18 cellular contexts compared by ENCODE assay signal in genomic region chr17:42853968-42854790, GRCh38. TPM values are rescaled to one million over a fixed set of nuclear protein-coding genes. Genes with fewer than 3 reads are reported as not detected.
DNase-seq lines count a peak whose midpoint lies in the region; ATAC-seq and TF ChIP-seq lines count a peak whose summit lies in the region.
"Had no signal": no experiment of that assay in that cellular context is flagged by ENCODE, and none has a peak within 500 bp of the region (broad histone marks: within the 10 kb centered on the region; RNA-seq: fewer than 3 reads in every experiment).

No MANE protein-coding gene starts in this region.

- H3K4me3 ChIP-seq in coronary artery (peak overlapping the region; percentile 72), lower lobe of right lung (peak overlapping the region; percentile 52), tibial artery (peak overlapping the region; percentile 62 to 72)
- H3K4me3 ChIP-seq in CD4-positive, alpha-beta memory T cell (ENCODE audit: low read length in 2 of 2) = no peak overlapping the region
- H3K4me3 ChIP-seq: K562 had no signal

- H3K27me3 Mint-ChIP-seq in CD4-positive, alpha-beta memory T cell = peaks cover 4 to 5% of the 10 kb centered on the region in 2 donors

- no peak overlapping the region for H3K4me3 Mint-ChIP-seq in CD4-positive, alpha-beta memory T cell
- H3K4me3 Mint-ChIP-seq: natural killer cell had no signal

- H3K4me1 ChIP-seq in lower lobe of right lung (peaks cover 31% of the 10 kb centered on the region), tibial artery (peaks cover 0 to 68% (median 24%) of the 10 kb centered on the region in 4 donors)
- no peaks in the 10 kb centered on the region for H3K4me1 ChIP-seq in CD4-positive, alpha-beta memory T cell (ENCODE audit: insufficient read depth, low read length)

- ATAC-seq in lower lobe of right lung = no peak
- ATAC-seq: K562, natural killer cell, Panc1 had no signal

- H3K4me1 Mint-ChIP-seq in CD4-positive, alpha-beta memory T cell = no peaks in the 10 kb centered on the region
- H3K4me1 Mint-ChIP-seq: natural killer cell had no signal

- H3K27ac Mint-ChIP-seq in CD4-positive, alpha-beta memory T cell = peak overlapping the region in 1 of 7 donors; percentile 80
- H3K27ac Mint-ChIP-seq: natural killer cell, progenitor cell of endocrine pancreas had no signal

- H3K36me3 Mint-ChIP-seq in CD4-positive, alpha-beta memory T cell = no peaks in the 10 kb centered on the region
- H3K36me3 Mint-ChIP-seq: natural killer cell had no signal

- POLR2A ChIA-PET in CD4-positive, alpha-beta memory T cell (lab: Charles Lee; ENCODE audit: partially characterized antibody) = interaction anchor here (0.6 kb wide), 1 partner anchor 8 kb away, joined by 3 read pairs; no protein-coding TSS in a partner anchor

- H3K36me3 ChIP-seq in lower lobe of right lung = no peaks in the 10 kb centered on the region
- H3K36me3 ChIP-seq in tibial artery = peaks cover 12 to 22% (median 14%) of the 10 kb centered on the region in 3 donors
- no peaks in the 10 kb centered on the region for H3K36me3 ChIP-seq in CD4-positive, alpha-beta memory T cell (ENCODE audit: insufficient read depth, low read length)

- CTCF ChIA-PET in CD4-positive, alpha-beta memory T cell (lab: Charles Lee; ENCODE audit: partially characterized antibody) = no interaction called here

- no peaks in the 10 kb centered on the region for H3K9me3 ChIP-seq in lower lobe of right lung
- H3K9me3 ChIP-seq in tibial artery = no peaks in the 10 kb centered on the region
- no peaks in the 10 kb centered on the region for H3K9me3 ChIP-seq in CD4-positive, alpha-beta memory T cell (ENCODE audit: control insufficient read depth in 1 of 2, low read length in 2 of 2)
- H3K9me3 ChIP-seq: SK-N-SH had no signal

- intact Hi-C loops in lower lobe of right lung (cut with DNase I) (no loop called here), tibial artery (cut with DNase I; ENCODE audit: low total_unique reads) (no loop called here)
- intact Hi-C loops in CD4-positive, alpha-beta memory T cell (cut with micrococcal nuclease) = no loop called here

- DNase-seq in coronary artery (ENCODE audit: low spot score) (no peak), lower lobe of right lung (no peak), tibial artery (peak in 1 of 2 donors; percentile 62), NCI-H1105 (lab: John Stamatoyannopoulos, UW) (no peak)
- DNase-seq in CD4-positive, alpha-beta memory T cell = no peak
- DNase-seq: activated gamma-delta T cell, DMS153, natural killer cell, NCI-H1048, NCI-H2171, NCI-H774, SK-N-SH, substantia nigra had no signal

- no peaks in the 10 kb centered on the region for H3K27me3 ChIP-seq in lower lobe of right lung (ENCODE audit: low read depth)
- no peaks in the 10 kb centered on the region for H3K27me3 ChIP-seq in tibial artery
- no peaks in the 10 kb centered on the region for H3K27me3 ChIP-seq in CD4-positive, alpha-beta memory T cell (ENCODE audit: insufficient read depth, low read length)

- peak overlapping the region; percentile 92 to 96 for H3K27ac ChIP-seq in coronary artery
- peak overlapping the region; percentile 76 for H3K27ac ChIP-seq in lower lobe of right lung
- peak overlapping the region; percentile 90 to 96 for H3K27ac ChIP-seq in tibial artery
- no peak overlapping the region for H3K27ac ChIP-seq in CD4-positive, alpha-beta memory T cell (ENCODE audit: low read depth, low read length)

- no peaks in the 10 kb centered on the region for H3K9me3 Mint-ChIP-seq in CD4-positive, alpha-beta memory T cell
- H3K9me3 Mint-ChIP-seq: natural killer cell had no signal

- no peak for TF ChIP-seq CTCF in coronary artery (IDR thresholded peaks at IDR 0.05)
- TF ChIP-seq CTCF in lower lobe of right lung (IDR thresholded peaks at IDR 0.05) = no peak
- TF ChIP-seq CTCF in tibial artery (IDR thresholded peaks at IDR 0.05) = no peak

RNA-seq across cellular contexts. Expression of gene AOC3, which starts 3.2 kb away (rescaled TPM):
- total RNA-seq in lower lobe of right lung = 160 TPM
- total RNA-seq in CD4-positive, alpha-beta memory T cell = 1 to 10 TPM in 1 of 2 experiments, under 1 TPM in 1; 0.58 to 1.2 TPM
- not detected for polyA plus RNA-seq in CD4-positive, alpha-beta memory T cell

RNA-seq across cellular contexts. Expression of gene AOC2, which starts 9.8 kb away (rescaled TPM):
- 2.1 TPM for total RNA-seq in lower lobe of right lung
- total RNA-seq in CD4-positive, alpha-beta memory T cell = 1 to 10 TPM; 2.7 TPM
- under 1 TPM in 1 of 2 donors, not detected in 1; 0.17 TPM for polyA plus RNA-seq in CD4-positive, alpha-beta memory T cell

RNA-seq across cellular contexts. Expression of gene PSME3, which starts 21.0 kb away (rescaled TPM):
- 81.6 TPM for total RNA-seq in lower lobe of right lung
- 10 to 100 TPM; 65.1 to 69.9 TPM for total RNA-seq in CD4-positive, alpha-beta memory T cell
- 100 to 1,000 TPM; 125 to 171 TPM for polyA plus RNA-seq in CD4-positive, alpha-beta memory T cell

RNA-seq across cellular contexts. Expression of gene BECN1, which starts 30.1 kb away (rescaled TPM):
- 65.3 TPM for total RNA-seq in lower lobe of right lung
- 100 to 1,000 TPM; 103 to 104 TPM for total RNA-seq in CD4-positive, alpha-beta memory T cell
- polyA plus RNA-seq in CD4-positive, alpha-beta memory T cell = 100 to 1,000 TPM; 135 to 190 TPM

RNA-seq across cellular contexts. Expression of gene G6PC1, which starts 46.4 kb away (rescaled TPM):
- total RNA-seq in lower lobe of right lung = not detected
- total RNA-seq in CD4-positive, alpha-beta memory T cell = not detected
- not detected for polyA plus RNA-seq in CD4-positive, alpha-beta memory T cell
- total RNA-seq: frontal cortex, K562, natural killer cell, progenitor cell of endocrine pancreas had no signal
- polyA plus RNA-seq: BJ, K562, SK-N-SH had no signal

Comparison
In these comparisons a context has a peak if more than half of its experiments do, and no peak if none do; other contexts are left out.
1. H3K4me3 ChIP-seq: peak in coronary artery (single experiment), lower lobe of right lung (single experiment) and tibial artery (2 of 2); none in CD4-positive, alpha-beta memory T cell (0 of 2).
2. RNA of gene AOC3, which starts 3.2 kb away (total RNA-seq): 160 TPM in lower lobe of right lung (single experiment); 0.58 to 1.2 TPM in CD4-positive, alpha-beta memory T cell; every median in the first group is over 10 times any median in the second.